ENCODE assay signal across 9 cellular contexts in genomic region chr12:42097971-42098370, GRCh38. TPM values are rescaled to one million over a fixed set of nuclear protein-coding genes. Genes with fewer than 3 reads are reported as not detected.
DNase-seq lines count a peak whose midpoint lies in the region; ATAC-seq and TF ChIP-seq lines count a peak whose summit lies in the region.
"Had no signal": no experiment of that assay in that cellular context is flagged by ENCODE, and none has a peak within 500 bp of the region (broad histone marks: within the 10 kb centered on the region; RNA-seq: fewer than 3 reads in every experiment).

No MANE protein-coding gene starts in this region.

- H3K4me3 ChIP-seq in mucosa of stomach (ENCODE audit: low read length), result no peak overlapping the region
- no peak overlapping the region for H3K4me3 ChIP-seq in thyroid gland (replicated peaks in 1 of 3)
- H3K4me3 ChIP-seq: SJSA1 had no signal

- 78 to 80% methylated on average over 5 of the region's 5 CpGs for WGBS in thyroid gland, 2 donors

- H3K27me3 ChIP-seq in mucosa of stomach (ENCODE audit: control insufficient read depth, insufficient read depth, low read length) (no peaks in the 10 kb centered on the region), thyroid gland (no peaks in the 10 kb centered on the region)
- H3K27me3 ChIP-seq: SJSA1 had no signal

- no peaks in the 10 kb centered on the region for H3K9me3 Mint-ChIP-seq in activated CD4-positive, alpha-beta T cell treated with anti-CD3 and anti-CD28 coated beads for 36 hours (ENCODE audit: low read depth)
- H3K9me3 Mint-ChIP-seq in T-helper 1 cell treated with Interleukin-12 subunit alpha and Interleukin-12 subunit beta and Interleukin-4 antibody, amounts not matched to agents 30 μg/mL and 1 μg/mL, for 36 hours, result no peaks in the 10 kb centered on the region

- TF ChIP-seq CTCF in thyroid gland (IDR thresholded peaks at IDR 0.05), result no peak

- no peaks in the 10 kb centered on the region for H3K27me3 Mint-ChIP-seq in activated CD4-positive, alpha-beta T cell treated with anti-CD3 and anti-CD28 coated beads for 36 hours
- H3K27me3 Mint-ChIP-seq in T-helper 1 cell treated with Interleukin-12 subunit alpha and Interleukin-12 subunit beta and Interleukin-4 antibody, amounts not matched to agents 30 μg/mL and 1 μg/mL, for 36 hours (ENCODE audit: low read depth), result no peaks in the 10 kb centered on the region

- no peaks in the 10 kb centered on the region for H3K36me3 ChIP-seq in mucosa of stomach (ENCODE audit: control insufficient read depth, insufficient read depth, low read length)
- peaks cover 0 to 6% of the 10 kb centered on the region in 2 donors for H3K36me3 ChIP-seq in thyroid gland

- H3K4me1 Mint-ChIP-seq in activated CD4-positive, alpha-beta T cell treated with anti-CD3 and anti-CD28 coated beads for 36 hours, result peaks cover 43% of the 10 kb centered on the region
- peaks cover 24% of the 10 kb centered on the region for H3K4me1 Mint-ChIP-seq in T-helper 1 cell treated with Interleukin-12 subunit alpha and Interleukin-12 subunit beta and Interleukin-4 antibody, amounts not matched to agents 30 μg/mL and 1 μg/mL, for 36 hours (ENCODE audit: low read depth)

- POLR2A ChIA-PET in activated CD4-positive, alpha-beta T cell treated with anti-CD3 and anti-CD28 coated beads for 36 hours (lab: Charles Lee), result no interaction called here

- H3K36me3 Mint-ChIP-seq in activated CD4-positive, alpha-beta T cell treated with anti-CD3 and anti-CD28 coated beads for 36 hours (ENCODE audit: low read depth), result peaks cover 18% of the 10 kb centered on the region
- peaks cover 18% of the 10 kb centered on the region for H3K36me3 Mint-ChIP-seq in T-helper 1 cell treated with Interleukin-12 subunit alpha and Interleukin-12 subunit beta and Interleukin-4 antibody, amounts not matched to agents 30 μg/mL and 1 μg/mL, for 36 hours (ENCODE audit: low read depth)

- peak; percentile 9 for DNase-seq in activated CD4-positive, alpha-beta T cell treated with anti-CD3 and anti-CD28 coated beads for 36 hours
- no peak for DNase-seq in activated CD4-positive, alpha-beta T cell treated with anti-CD3 and anti-CD28 coated beads, Interleukin-2, amount 50 U/mL, for 48 hours
- DNase-seq in DMS53 treated with DMSO at 0.1 percent for 48 hours (lab: John Stamatoyannopoulos, UW; ENCODE audit: unreplicated experiment) (no peak), NCI-H748 treated with DMSO at 0.1 percent for 48 hours (lab: John Stamatoyannopoulos, UW) (no peak), thyroid gland (no peak)

- no peak overlapping the region for H3K27ac ChIP-seq in thyroid gland
- H3K27ac ChIP-seq: SJSA1 had no signal

- H3K9ac ChIP-seq in mucosa of stomach (ENCODE audit: low read length), result peak overlapping the region; percentile 9

- H3K9me3 ChIP-seq in mucosa of stomach (ENCODE audit: control insufficient read depth, low read length) (no peaks in the 10 kb centered on the region), thyroid gland (no peaks in the 10 kb centered on the region)
- H3K9me3 ChIP-seq: SJSA1 had no signal

- H3K4me3 Mint-ChIP-seq in activated CD4-positive, alpha-beta T cell treated with anti-CD3 and anti-CD28 coated beads for 36 hours, result peak overlapping the region; percentile 72
- H3K4me3 Mint-ChIP-seq in T-helper 1 cell treated with Interleukin-12 subunit alpha and Interleukin-12 subunit beta and Interleukin-4 antibody, amounts not matched to agents 30 μg/mL and 1 μg/mL, for 36 hours, result peak overlapping the region; percentile 80

- intact Hi-C loops in activated CD4-positive, alpha-beta T cell treated with anti-CD3 and anti-CD28 coated beads for 36 hours (cut with DNase I, micrococcal nuclease), result loop anchor here in 1 of 2 experiments (1.0 to 5.0 kb wide), 3 partner anchors 47 to 227 kb away; partner anchors contain the start of genes GXYLT1 and YAF2
- intact Hi-C loops in thyroid gland (cut with DNase I), result no loop called here

- H3K27ac Mint-ChIP-seq in activated CD4-positive, alpha-beta T cell treated with anti-CD3 and anti-CD28 coated beads for 36 hours, result peak overlapping the region; percentile 93
- peak overlapping the region; percentile 89 for H3K27ac Mint-ChIP-seq in T-helper 1 cell treated with Interleukin-12 subunit alpha and Interleukin-12 subunit beta and Interleukin-4 antibody, amounts not matched to agents 30 μg/mL and 1 μg/mL, for 36 hours

- no peak for TF ChIP-seq POLR2A in thyroid gland (IDR thresholded peaks at IDR 0.05)

- peak; percentile 83 for ATAC-seq in activated CD4-positive, alpha-beta T cell treated with anti-CD3 and anti-CD28 coated beads for 36 hours
- ATAC-seq in HG02885 (IDR thresholded peaks at IDR 0.05; ENCODE audit: poor library complexity, unreplicated experiment), result peak; percentile 96

- CTCF ChIA-PET in activated CD4-positive, alpha-beta T cell treated with anti-CD3 and anti-CD28 coated beads for 36 hours (lab: Charles Lee), result interaction anchor here (1.2 kb wide), 1 partner anchor 11 kb away, joined by 5 read pairs; no protein-coding TSS in a partner anchor

- no peaks in the 10 kb centered on the region for H3K4me1 ChIP-seq in mucosa of stomach (ENCODE audit: control insufficient read depth, insufficient read depth, low read length)
- H3K4me1 ChIP-seq in thyroid gland, result no peaks in the 10 kb centered on the region

RNA-seq across cellular contexts. Expression of gene GXYLT1, which starts 46.7 kb away (rescaled TPM):
- total RNA-seq in activated CD4-positive, alpha-beta T cell treated with anti-CD3 and anti-CD28 coated beads for 36 hours, result 1 to 10 TPM; 6.1 to 6.7 TPM
- 10 to 100 TPM; 16.5 to 26.6 (median 20.6) TPM for total RNA-seq in thyroid gland
